ENCODE assay signal across 8 cellular contexts in genomic region chrX:12973561-12974216, GRCh38. TPM values are rescaled to one million over a fixed set of nuclear protein-coding genes. Genes with fewer than 3 reads are reported as not detected.
DNase-seq lines count a peak whose midpoint lies in the region; ATAC-seq and TF ChIP-seq lines count a peak whose summit lies in the region.

No MANE protein-coding gene starts in this region.

- H3K27me3 ChIP-seq in HL-60 (ENCODE audit: insufficient read depth, poor library complexity, severe bottlenecking) (no peaks in the 10 kb centered on the region), osteoblast (ENCODE audit: insufficient read depth, low read length) (no peaks in the 10 kb centered on the region)

- TF ChIP-seq CTCF in HL-60 (IDR thresholded peaks at IDR 0.05; ENCODE audit: insufficient read depth, low read length) = no peak
- no peak for TF ChIP-seq CTCF in osteoblast (IDR thresholded peaks at IDR 0.05; ENCODE audit: extremely low read depth, low read depth, low read length)

- DNase-seq in HL-60 (ENCODE audit: low read depth in 1 of 2, low spot score in 1 of 2) (peak in 1 of 2 experiments; percentile 77), T-cell (peak in 23 of 34 experiments; percentile 43 to 69 (median 55)), osteoblast (ENCODE audit: insufficient read length, low spot score, missing footprints) (no peak), A172 (ENCODE audit: low spot score) (no peak), AG08395 (ENCODE audit: low spot score) (no peak)

- H3K27me3 Mint-ChIP-seq in T-cell = peaks cover 0 to 4% of the 10 kb centered on the region in 2 donors
- H3K27me3 Mint-ChIP-seq in dendritic cell treated with granulocyte-macrophage colony-stimulating factor and Interleukin-4, amounts not matched to agents 40 ng/mL and 50 ng/mL, for 4 days = no peaks in the 10 kb centered on the region

- H3K27ac Mint-ChIP-seq in T-cell = peak overlapping the region; percentile 93 to 98
- H3K27ac Mint-ChIP-seq in dendritic cell treated with granulocyte-macrophage colony-stimulating factor and Interleukin-4, amounts not matched to agents 40 ng/mL and 50 ng/mL, for 4 days = peak overlapping the region; percentile 93

- H3K4me3 Mint-ChIP-seq in T-cell = peak overlapping the region; percentile 79 to 97 (median 94)
- peak overlapping the region; percentile 98 for H3K4me3 Mint-ChIP-seq in dendritic cell treated with granulocyte-macrophage colony-stimulating factor and Interleukin-4, amounts not matched to agents 40 ng/mL and 50 ng/mL, for 4 days

- POLR2A ChIA-PET in T-cell (lab: Charles Lee) = interaction anchor here (0.6 to 3.8 kb wide), 7 partner anchors 16 to 118 kb away, joined by 3 to 15 read pairs (median 5); no protein-coding TSS in a partner anchor

- peaks cover 33 to 70% (median 40%) of the 10 kb centered on the region in 3 donors for H3K4me1 Mint-ChIP-seq in T-cell
- H3K4me1 Mint-ChIP-seq in dendritic cell treated with granulocyte-macrophage colony-stimulating factor and Interleukin-4, amounts not matched to agents 40 ng/mL and 50 ng/mL, for 4 days (ENCODE audit: low read depth) = peaks cover 49% of the 10 kb centered on the region

- H3K4me1 ChIP-seq in osteoblast (ENCODE audit: insufficient read depth, low read length) = peaks cover 5% of the 10 kb centered on the region

- no peak overlapping the region for H2AFZ ChIP-seq in osteoblast (ENCODE audit: low read length)

- H3K9me3 ChIP-seq in osteoblast (ENCODE audit: low read depth, low read length) = no peaks in the 10 kb centered on the region

- intact Hi-C loops in dendritic cell treated with granulocyte-macrophage colony-stimulating factor and Interleukin-4, amounts not matched to agents 40 ng/mL and 50 ng/mL, for 4 days (cut with micrococcal nuclease) = loop anchor here (2.0 kb wide), 1 partner anchor 17 kb away; no protein-coding TSS in a partner anchor

- peaks cover 31% of the 10 kb centered on the region for H3K36me3 Mint-ChIP-seq in T-cell
- H3K36me3 Mint-ChIP-seq in dendritic cell treated with granulocyte-macrophage colony-stimulating factor and Interleukin-4, amounts not matched to agents 40 ng/mL and 50 ng/mL, for 4 days (ENCODE audit: low read depth) = peaks cover 42% of the 10 kb centered on the region

- H3K79me2 ChIP-seq in osteoblast (ENCODE audit: insufficient read depth, low read length) = peaks cover 16% of the 10 kb centered on the region

- ATAC-seq in T-cell (replicated peaks in 1 of 4) (peak in 3 of 4 experiments; percentile 4 to 6 (median 6)), HG03097 (IDR thresholded peaks at IDR 0.05; ENCODE audit: low FRiP score, unreplicated experiment) (no peak), GM21381 (IDR thresholded peaks at IDR 0.05; ENCODE audit: unreplicated experiment) (no peak)

- H3K36me3 ChIP-seq in osteoblast (ENCODE audit: insufficient read depth, low read length) = peaks cover 7% of the 10 kb centered on the region

- H3K4me2 ChIP-seq in osteoblast (ENCODE audit: insufficient read depth, low read length) = peak overlapping the region; percentile 85

- no peaks in the 10 kb centered on the region for H3K9me3 Mint-ChIP-seq in T-cell
- no peaks in the 10 kb centered on the region for H3K9me3 Mint-ChIP-seq in dendritic cell treated with granulocyte-macrophage colony-stimulating factor and Interleukin-4, amounts not matched to agents 40 ng/mL and 50 ng/mL, for 4 days

- H4K20me1 ChIP-seq in osteoblast (ENCODE audit: insufficient read depth, low read length) = peaks cover 8% of the 10 kb centered on the region

- H3K4me3 ChIP-seq in HL-60 (replicated peaks; ENCODE audit: insufficient read depth, low read length) (peak overlapping the region; percentile 43), osteoblast (ENCODE audit: insufficient read depth, low read length) (no peak overlapping the region)

- H3K27ac ChIP-seq in HL-60 (replicated peaks) = peak overlapping the region; percentile 99
- H3K27ac ChIP-seq in osteoblast (ENCODE audit: low read depth, low read length) = peak overlapping the region; percentile 93

- CTCF ChIA-PET in T-cell (lab: Charles Lee) = interaction anchor here (0.7 to 7.1 kb wide), 7 partner anchors 23 to 261 kb away, joined by 3 to 44 read pairs (median 4); no protein-coding TSS in a partner anchor

RNA-seq across cellular contexts. Expression of gene TMSB4X, which starts 1.2 kb away (rescaled TPM):
- total RNA-seq in T-cell (1,000 to 10,000 TPM; 5,030 to 6,201 (median 5,880) TPM), osteoblast (5,120 and 5,652 TPM in 2 replicates)
- 16,491 and 16,946 TPM in 2 replicates for total RNA-seq in A172 (2014; rRNA removed; shearing (Covaris generic))

Comparison
In these comparisons a context has a peak if more than half of its experiments do, and no peak if none do; other contexts are left out.
1. DNase-seq: peak in T-cell (23 of 34); none in osteoblast (single experiment), A172 (single experiment) and AG08395 (single experiment).
2. ATAC-seq: peak in T-cell (3 of 4); none in HG03097 (single experiment) and GM21381 (single experiment).